In genomic region chr7:5620459-5620881, GRCh38 we compare ENCODE assay signal across 17 cellular contexts. TPM values are rescaled to one million over a fixed set of nuclear protein-coding genes. Genes with fewer than 3 reads are reported as not detected.
DNase-seq lines count a peak whose midpoint lies in the region; ATAC-seq and TF ChIP-seq lines count a peak whose summit lies in the region.
"Had no signal": no experiment of that assay in that cellular context is flagged by ENCODE, and none has a peak within 500 bp of the region (broad histone marks: within the 10 kb centered on the region; RNA-seq: fewer than 3 reads in every experiment).

No MANE protein-coding gene starts in this region.

- in situ Hi-C loops in HAP-1 (cut with MboI; ENCODE audit: low sequenced_read_pairs): no loop called here

- DNase-seq in NCI-H2081 (lab: John Stamatoyannopoulos, UW): peak; percentile 52 to 77
- DNase-seq in NCI-H2081 treated with DMSO at 0.1 percent for 48 hours (lab: John Stamatoyannopoulos, UW): no peak
- peak; percentile 34 for DNase-seq in NCI-H2196 treated with DMSO at 0.1 percent for 48 hours (lab: John Stamatoyannopoulos, UW; ENCODE audit: unreplicated experiment)
- DNase-seq in ovary: peak; percentile 51 to 65 (median 62)
- no peak for DNase-seq in coronary artery (ENCODE audit: low spot score)
- no peak for DNase-seq in HAP-1 (ENCODE audit: low spot score in 2 of 2)
- DNase-seq: 8988T; activated CD8-positive, alpha-beta T cell treated with anti-CD3 and anti-CD28 coated beads for 36 hours; effector memory CD4-positive, alpha-beta T cell; IMR-90; NCI-H446 treated with DMSO at 0.1 percent for 48 hours; transverse colon had no signal

- no peak for TF ChIP-seq POLR2A in ovary (IDR thresholded peaks at IDR 0.05)

- no peak for TF ChIP-seq CTCF in ovary (IDR thresholded peaks at IDR 0.05)
- no peak for TF ChIP-seq CTCF in coronary artery (IDR thresholded peaks at IDR 0.05)

- no peak for TF ChIP-seq EP300 in ovary (IDR thresholded peaks at IDR 0.05)

- no peaks in the 10 kb centered on the region for H3K27me3 ChIP-seq in ectodermal cell (ENCODE audit: control insufficient read depth, insufficient read depth, low read length, poor library complexity, severe bottlenecking)
- H3K27me3 ChIP-seq in ovary: no peaks in the 10 kb centered on the region
- no peaks in the 10 kb centered on the region for H3K27me3 ChIP-seq in HAP-1 (ENCODE audit: low read depth)
- H3K27me3 ChIP-seq: hepatocyte, transverse colon had no signal

- H3K9me3 ChIP-seq in ectodermal cell (ENCODE audit: control insufficient read depth, low read length): no peaks in the 10 kb centered on the region
- H3K9me3 ChIP-seq in ovary: no peaks in the 10 kb centered on the region
- H3K9me3 ChIP-seq in HAP-1: no peaks in the 10 kb centered on the region
- H3K9me3 ChIP-seq: transverse colon had no signal

- 79 to 80% methylated on average over 7 of the region's 7 CpGs for WGBS in ectodermal cell, 2 experiments
- WGBS in ovary, 3 donors: 14 to 33% (median 18%) methylated on average over 4 to 7 of the region's 7 CpGs

- H3K27ac ChIP-seq in ectodermal cell (ENCODE audit: insufficient read depth, low read depth, low read length, poor library complexity, severe bottlenecking): peak overlapping the region; percentile 44
- peak overlapping the region in 1 of 2 donors; percentile 63 for H3K27ac ChIP-seq in ovary
- H3K27ac ChIP-seq in coronary artery: peak overlapping the region in 1 of 2 donors; percentile 4
- H3K27ac ChIP-seq: C4-2B, hepatocyte, transverse colon had no signal

- H3K4me1 ChIP-seq in ectodermal cell (ENCODE audit: control insufficient read depth, insufficient read depth, low read length) (peaks cover 13% of the 10 kb centered on the region), ovary (ENCODE audit: insufficient read depth) (peaks cover 8% of the 10 kb centered on the region), HAP-1 (no peaks in the 10 kb centered on the region)
- H3K4me1 ChIP-seq: transverse colon had no signal

- H3K4me3 ChIP-seq in ectodermal cell (ENCODE audit: insufficient read depth, low read depth, low read length) (no peak overlapping the region), ovary (no peak overlapping the region), coronary artery (no peak overlapping the region), HAP-1 (no peak overlapping the region)
- H3K4me3 ChIP-seq: hepatocyte, transverse colon had no signal

- H3K36me3 ChIP-seq in ectodermal cell (ENCODE audit: control insufficient read depth, insufficient read depth, low read length) (peaks cover 7% of the 10 kb centered on the region), ovary (no peaks in the 10 kb centered on the region), HAP-1 (replicated peaks) (peaks cover 31% of the 10 kb centered on the region)

- ATAC-seq in HG03097 (IDR thresholded peaks at IDR 0.05; ENCODE audit: low FRiP score, unreplicated experiment): no peak
- ATAC-seq: activated CD8-positive, alpha-beta T cell treated with anti-CD3 and anti-CD28 coated beads for 36 hours; stimulated activated effector memory CD8-positive, alpha-beta T cell treated with anti-CD3 and anti-CD28 coated beads, Interleukin-12 subunit alpha, Interleukin-12 subunit beta, amount 100 ng/mL, for 72 hours had no signal

- intact Hi-C loops in ovary (cut with DNase I): no loop called here

RNA-seq across cellular contexts. Expression of gene FSCN1, which starts 27.9 kb away (rescaled TPM):
- 319 TPM for polyA plus RNA-seq in ectodermal cell (2013, experiment 1 of 4)
- 320 TPM for polyA plus RNA-seq in ectodermal cell (2013, experiment 2 of 4)
- polyA plus RNA-seq in ectodermal cell (2013, experiment 3 of 4): 236 TPM
- polyA plus RNA-seq in ectodermal cell (2013, experiment 4 of 4): 242 TPM
- 100 to 1,000 TPM in 3 of 7 donors, 10 to 100 TPM in 4; 55.3 to 182 (median 96.0) TPM for total RNA-seq in ovary
- polyA plus RNA-seq in ovary: 10 to 100 TPM; 12.9 to 57.7 TPM

Comparison
In these comparisons a context has a peak if more than half of its experiments do, and no peak if none do; other contexts are left out.
1. DNase-seq: peak in NCI-H2081 (2 of 2), NCI-H2196 treated with DMSO at 0.1 percent for 48 hours (single experiment) and ovary (5 of 5); none in NCI-H2081 treated with DMSO at 0.1 percent for 48 hours (single experiment), coronary artery (single experiment) and HAP-1 (0 of 2).